In the genomic region with DNA sequence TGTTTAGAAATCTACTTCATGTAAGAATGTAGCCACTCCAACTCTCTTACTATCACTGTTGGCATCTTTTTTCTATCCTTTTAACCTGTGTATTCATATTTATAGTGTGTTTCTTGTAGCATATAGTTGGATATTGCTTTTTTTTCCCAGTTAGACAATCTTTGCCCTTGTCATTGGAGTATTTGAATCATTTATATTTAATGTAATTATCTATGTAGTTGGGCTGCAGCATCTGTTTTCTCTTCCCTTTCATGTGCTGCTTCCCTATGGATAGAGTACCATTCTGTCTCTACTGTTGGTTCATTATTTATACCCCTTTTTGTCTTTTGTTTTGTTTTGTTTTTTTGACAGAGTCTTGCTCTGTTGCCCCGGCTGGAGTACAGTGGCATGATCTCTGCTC, we compare ENCODE assay signal across 33 cellular contexts. TPM values are rescaled to one million over a fixed set of nuclear protein-coding genes. Genes with fewer than 3 reads are reported as not detected.
DNase-seq lines count a peak whose midpoint lies in the region; ATAC-seq, FAIRE-seq and TF ChIP-seq lines count a peak whose summit lies in the region.
"Had no signal": no experiment of that assay in that cellular context is flagged by ENCODE, and none has a peak within 500 bp of the region (broad histone marks: within the 10 kb centered on the region; RNA-seq: fewer than 3 reads in every experiment).

No MANE protein-coding gene starts in this region.

- H3K9me1 ChIP-seq in K562 (ENCODE audit: control insufficient read depth, insufficient read depth, low read length): no peaks in the 10 kb centered on the region

- FAIRE-seq in K562 (lab: Jason Lieb, UNC): no peak
- FAIRE-seq: A204.1, A549, D721Med had no signal

- intact Hi-C loops in K562 (cut with micrococcal nuclease) (no loop called here), esophagus muscularis mucosa (cut with DNase I) (no loop called here), A673 (cut with micrococcal nuclease; ENCODE audit: unreplicated experiment) (no loop called here), colonic mucosa (cut with DNase I) (no loop called here)

- no peaks in the 10 kb centered on the region for H3K79me2 ChIP-seq in K562 (ENCODE audit: control insufficient read depth, insufficient read depth, low read length)

- no TSS peak for BruUV-seq in K562 (replicated peaks; lab: Mats Ljungman, UMichigan)
- BruUV-seq in A673 (replicated peaks; lab: Mats Ljungman, UMichigan): no TSS peak

- in situ Hi-C loops in K562 (cut with MboI): no loop called here

- no peak overlapping the region for H3K4me3 ChIP-seq in HEK293 (ENCODE audit: low read depth, low read length)
- no peak overlapping the region for H3K4me3 ChIP-seq in K562
- no peak overlapping the region for H3K4me3 ChIP-seq in esophagus muscularis mucosa
- no peak overlapping the region for H3K4me3 ChIP-seq in A673 (ENCODE audit: low read depth, low read length, poor library complexity, severe bottlenecking)
- H3K4me3 ChIP-seq in colonic mucosa: no peak overlapping the region
- H3K4me3 ChIP-seq: A549; BLaER1; BLaER1 treated with 17β-estradiol and CSF1 and Interleukin-3, amounts not matched to agents 10 nM and 100 nM had no signal

- H3K27me3 ChIP-seq in K562 (ENCODE audit: control insufficient read depth in 2 of 2, insufficient read depth in 2 of 2, low read length in 2 of 2) (no peaks in the 10 kb centered on the region; a peak in 1 of 5 replicates), esophagus muscularis mucosa (no peaks in the 10 kb centered on the region), A673 (replicated peaks; ENCODE audit: insufficient read depth, low read depth, low read length, poor library complexity) (no peaks in the 10 kb centered on the region), colonic mucosa (no peaks in the 10 kb centered on the region)
- H3K27me3 ChIP-seq: BLaER1; BLaER1 treated with 17β-estradiol and CSF1 and Interleukin-3, amounts not matched to agents 10 nM and 100 nM had no signal

- no peak overlapping the region for H3K4me2 ChIP-seq in K562 (ENCODE audit: insufficient read depth, low read length)
- H3K4me2 ChIP-seq: A549; BLaER1; BLaER1 treated with 17β-estradiol and CSF1 and Interleukin-3, amounts not matched to agents 10 nM and 100 nM had no signal

- H3K27ac ChIP-seq in HEK293 (ENCODE audit: extremely low read depth, low read depth, low read length) (no peak overlapping the region), K562 (ENCODE audit: extremely low read depth, low read depth, low read length) (no peak overlapping the region), esophagus muscularis mucosa (replicated peaks in 1 of 4) (no peak overlapping the region), A673 (ENCODE audit: low read depth, low read length, poor library complexity, severe bottlenecking) (no peak overlapping the region), colonic mucosa (no peak overlapping the region)
- H3K27ac ChIP-seq: 22Rv1; A549; BLaER1; BLaER1 treated with 17β-estradiol and CSF1 and Interleukin-3, amounts not matched to agents 10 nM and 100 nM; C4-2B had no signal

- TF ChIP-seq EP300 in K562 (IDR thresholded peaks at IDR 0.05; ENCODE audit: low read length) (no peak), esophagus muscularis mucosa (IDR thresholded peaks at IDR 0.05) (no peak)

- WGBS in K562 (ENCODE audit: insufficient coverage, low coverage, missing lambda C conversion rate): 0% methylated on average over 1 of the region's 1 CpG
- 94% methylated on average over 1 of the region's 1 CpG for whole genome bisulfite sequencing in esophagus muscularis mucosa

- H3K36me3 ChIP-seq in HEK293 (ENCODE audit: control insufficient read depth in 2 of 2, insufficient read depth in 1 of 2, low read length in 2 of 2) (no peaks in the 10 kb centered on the region), K562 (ENCODE audit: control insufficient read depth, insufficient read depth, low read length) (no peaks in the 10 kb centered on the region), esophagus muscularis mucosa (no peaks in the 10 kb centered on the region), A673 (ENCODE audit: insufficient read depth, low read length, poor library complexity, severe bottlenecking) (no peaks in the 10 kb centered on the region), colonic mucosa (no peaks in the 10 kb centered on the region)
- H3K36me3 ChIP-seq: BE2C, BLaER1 had no signal

- H2AFZ ChIP-seq in K562 (ENCODE audit: low read depth, low read length): no peak overlapping the region

- TF ChIP-seq POLR2A in K562 (conservative IDR thresholded peaks at IDR 0.05) (no peak), esophagus muscularis mucosa (IDR thresholded peaks at IDR 0.05; ENCODE audit: low read depth) (no peak)

- no peak for ATAC-seq in K562
- ATAC-seq in GM18858 (IDR thresholded peaks at IDR 0.05; ENCODE audit: unreplicated experiment): no peak
- ATAC-seq: A549; CD8-positive, alpha-beta T cell had no signal

- H3K4me1 ChIP-seq in HEK293 (ENCODE audit: control insufficient read depth, insufficient read depth, low read length) (peaks cover 1% of the 10 kb centered on the region), K562 (replicated peaks in 1 of 2; ENCODE audit: control insufficient read depth in 2 of 2, insufficient read depth in 2 of 2, low read length in 2 of 2) (no peaks in the 10 kb centered on the region; a peak in 2 of 5 replicates), esophagus muscularis mucosa (no peaks in the 10 kb centered on the region), A673 (ENCODE audit: insufficient read depth, low read length, poor library complexity, severe bottlenecking) (no peaks in the 10 kb centered on the region), colonic mucosa (no peaks in the 10 kb centered on the region)
- H3K4me1 ChIP-seq: BE2C; BLaER1; BLaER1 treated with 17β-estradiol and CSF1 and Interleukin-3, amounts not matched to agents 10 nM and 100 nM; Caco-2 had no signal

- H4K20me1 ChIP-seq in K562 (replicated peaks; ENCODE audit: control insufficient read depth, insufficient read depth, low read length): no peaks in the 10 kb centered on the region
- H4K20me1 ChIP-seq: BLaER1; BLaER1 treated with 17β-estradiol and CSF1 and Interleukin-3, amounts not matched to agents 10 nM and 100 nM had no signal

- H3K9me3 ChIP-seq in HEK293 (ENCODE audit: control insufficient read depth, insufficient read depth, low read depth, low read length) (no peaks in the 10 kb centered on the region), K562 (replicated peaks; ENCODE audit: control insufficient read depth, insufficient read depth, low read depth, low read length) (no peaks in the 10 kb centered on the region), esophagus muscularis mucosa (peaks cover 0 to 5% (median 3%) of the 10 kb centered on the region in 4 donors), A673 (ENCODE audit: low read depth, low read length, poor library complexity, severe bottlenecking) (no peaks in the 10 kb centered on the region), colonic mucosa (no peaks in the 10 kb centered on the region)
- H3K9me3 ChIP-seq: BE2C had no signal

- CTCF ChIA-PET in HEK293 (lab: Yijun Ruan, JAX) (no interaction called here), K562 (lab: Yijun Ruan, JAX; ENCODE audit: low intra/inter-chr PET ratio) (no interaction called here), A673 (lab: Charles Lee) (no interaction called here)

- POLR2A ChIA-PET in HEK293 (lab: Yijun Ruan, JAX): interaction anchor here (1.4 kb wide), 1 partner anchor 45 kb away, joined by 4 read pairs; a partner anchor contains a TSS
- POLR2A ChIA-PET in K562 (lab: Yijun Ruan, JAX): no interaction called here
- POLR2A ChIA-PET in A673 (lab: Charles Lee; ENCODE audit: low non-redundant PET): no interaction called here

- no peak overlapping the region for H3K9ac ChIP-seq in K562 (ENCODE audit: insufficient read depth in 1 of 2, low read depth in 2 of 2, low read length in 2 of 2)
- H3K9ac ChIP-seq in colonic mucosa (ENCODE audit: low read depth in 2 of 2, low read length in 2 of 2): no peak overlapping the region
- H3K9ac ChIP-seq: BLaER1; BLaER1 treated with 17β-estradiol and CSF1 and Interleukin-3, amounts not matched to agents 10 nM and 100 nM had no signal

- TF ChIP-seq CTCF in HEK293 (tag by site-specific recombination; IDR thresholded peaks at IDR 0.05): no peak
- TF ChIP-seq CTCF in K562 (IDR thresholded peaks at IDR 0.05 in 2 of 3, conservative IDR thresholded peaks at IDR 0.05 in 1 of 3; ENCODE audit: insufficient read depth in 2 of 3, low read depth in 1 of 3, low read length in 3 of 3): no peak
- TF ChIP-seq CTCF in esophagus muscularis mucosa (IDR thresholded peaks at IDR 0.05): no peak
- TF ChIP-seq CTCF in A673 (conservative IDR thresholded peaks at IDR 0.05; ENCODE audit: low read depth, low read length): no peak
- no peak for TF ChIP-seq CTCF in colonic mucosa (IDR thresholded peaks at IDR 0.05)

- DNase-seq in K562 (ENCODE audit: extremely low read depth in 1 of 4, low spot score in 3 of 4): no peak
- DNase-seq in esophagus muscularis mucosa (ENCODE audit: extremely low spot score): peak; percentile 8
- no peak for DNase-seq in A673 (ENCODE audit: low spot score)
- no peak for DNase-seq in colonic mucosa
- DNase-seq: 8988T; ACHN; AML-193; BE2C; C1 segment of cervical spinal cord; Caco-2; Calu3; CD4-positive, alpha-beta memory T cell; CD4-positive, alpha-beta T cell; CD4-positive, CD25-positive, alpha-beta regulatory T cell; CD8-positive, alpha-beta memory T cell; CD8-positive, alpha-beta T cell; COR-L47; DMS 273 treated with DMSO at 0.1 percent for 48 hours; DMS153; DMS53; DMS79; DMS79 treated with DMSO at 0.1 percent for 48 hours; DND-41; EL had no signal

- no peak for TF ChIP-seq RAD21 in K562 (CRISPR knock-in tag; conservative IDR thresholded peaks at IDR 0.05 in 1 of 2, IDR thresholded peaks at IDR 0.05 in 1 of 2)

RNA-seq across cellular contexts. Expression of a gene that starts 45.2 kb away (rescaled TPM):
- 23.9 and 70.7 TPM in 2 replicates for total RNA-seq in K562 (2011; cell fraction: chromatin; rRNA removed; ENCODE audit: low replicate concordance)
- 15.0 and 16.3 TPM in 2 replicates for total RNA-seq in K562 (2011; cell fraction: nucleolus; rRNA removed)
- 25.6 and 41.1 TPM in 2 replicates for total RNA-seq in K562 (2011; cell fraction: nucleoplasm; rRNA removed)
- total RNA-seq in K562 (2014; rRNA removed): 237 and 254 TPM in 2 replicates
- total RNA-seq in K562 (2014; rRNA removed; fragmentation: Illumina TruSeq; extraction: Trizol): 109 and 129 TPM in 2 replicates
- total RNA-seq in K562 (2015; rRNA removed; fragmentation: Illumina TruSeq; extraction: Trizol): 69.9 and 76.2 TPM in 2 replicates
- total RNA-seq in K562 (2021): 190 and 194 TPM in 2 replicates
- polyA plus RNA-seq in K562 (2011; rRNA removed): 158 and 257 TPM in 2 replicates
- 86.1 and 87.0 TPM in 2 replicates for polyA plus RNA-seq in K562 (2011; cell fraction: cytosol; rRNA removed)
- polyA plus RNA-seq in K562 (2011; cell fraction: nucleus; rRNA removed): 32.6 and 43.8 TPM in 2 replicates
- 133 and 154 TPM in 2 replicates for polyA plus RNA-seq in K562 (2012)
- polyA plus RNA-seq in K562 (2014; fragmentation: Illumina TruSeq; extraction: Trizol): 90.3 and 94.9 TPM in 2 replicates
- polyA plus RNA-seq in K562 (2014; fragmentation: Nextera tagmentation; extraction: Ambion mirVana): 10 to 100 TPM; 23.0 to 24.8 TPM
- 149 and 211 TPM in 2 replicates for polyA plus RNA-seq in K562 (2014; rRNA removed)
- 212 and 242 TPM in 2 replicates for polyA minus RNA-seq in K562 (2011; rRNA and poly(A)+ RNA removed)
- 80.6 and 127 TPM in 2 replicates for polyA minus RNA-seq in K562 (2011; cell fraction: cytosol; rRNA and poly(A)+ RNA removed)
- polyA minus RNA-seq in K562 (2011; cell fraction: nucleus; rRNA and poly(A)+ RNA removed): 16.0 and 27.2 TPM in 2 replicates
- total RNA-seq in esophagus muscularis mucosa: 100 to 1,000 TPM in 2 of 4 donors, 10 to 100 TPM in 2; 89.0 to 142 (median 115) TPM
- 227 and 233 TPM in 2 replicates for total RNA-seq in A673 (2021)
- total RNA-seq in colonic mucosa: 100 to 1,000 TPM; 147 to 150 TPM
